8 cellular contexts compared by ENCODE assay signal in the genomic region with DNA sequence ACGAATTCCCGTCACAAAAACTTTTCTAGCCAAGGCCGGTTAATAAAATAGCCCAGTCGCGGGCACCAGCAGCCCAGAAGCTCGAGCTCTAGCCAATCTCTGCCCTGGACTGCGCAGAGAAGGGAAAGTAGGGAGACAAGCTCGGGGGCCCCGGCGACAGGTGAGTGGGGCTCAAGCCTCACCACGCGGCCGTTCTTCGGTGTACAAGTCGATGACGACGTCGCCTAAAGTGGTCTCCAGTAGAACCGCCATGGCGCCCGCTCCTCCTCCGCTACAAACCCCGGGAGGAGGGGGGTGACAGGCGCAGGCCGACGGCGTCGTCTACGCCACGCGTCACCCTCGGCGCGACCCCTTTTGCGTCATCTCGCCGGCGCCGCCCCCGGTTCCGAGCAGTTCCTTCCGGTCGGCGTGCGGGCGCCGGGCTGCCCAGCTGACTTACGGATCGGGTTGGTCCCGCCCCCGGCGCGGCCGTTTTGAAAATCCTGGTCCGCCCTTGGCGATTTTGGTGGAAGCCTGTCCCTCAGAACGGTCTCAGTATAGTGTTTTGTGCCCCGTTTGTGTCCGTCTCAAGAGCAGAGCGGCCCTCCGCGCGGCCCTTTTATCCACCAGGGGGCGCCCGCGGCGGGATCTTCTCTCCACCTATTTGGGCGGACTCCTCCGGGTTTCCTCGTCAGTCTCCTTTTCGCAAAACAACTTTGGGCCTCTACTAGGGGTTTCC. TPM values are rescaled to one million over a fixed set of nuclear protein-coding genes. Genes with fewer than 3 reads are reported as not detected.
A peak's percentile ranks its signal among the peaks of the same experiment; 100 is the strongest.
DNase-seq lines count a peak whose midpoint lies in the region; ATAC-seq and TF ChIP-seq lines count a peak whose summit lies in the region.

A gene with protein sequence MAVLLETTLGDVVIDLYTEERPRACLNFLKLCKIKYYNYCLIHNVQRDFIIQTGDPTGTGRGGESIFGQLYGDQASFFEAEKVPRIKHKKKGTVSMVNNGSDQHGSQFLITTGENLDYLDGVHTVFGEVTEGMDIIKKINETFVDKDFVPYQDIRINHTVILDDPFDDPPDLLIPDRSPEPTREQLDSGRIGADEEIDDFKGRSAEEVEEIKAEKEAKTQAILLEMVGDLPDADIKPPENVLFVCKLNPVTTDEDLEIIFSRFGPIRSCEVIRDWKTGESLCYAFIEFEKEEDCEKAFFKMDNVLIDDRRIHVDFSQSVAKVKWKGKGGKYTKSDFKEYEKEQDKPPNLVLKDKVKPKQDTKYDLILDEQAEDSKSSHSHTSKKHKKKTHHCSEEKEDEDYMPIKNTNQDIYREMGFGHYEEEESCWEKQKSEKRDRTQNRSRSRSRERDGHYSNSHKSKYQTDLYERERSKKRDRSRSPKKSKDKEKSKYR (minus strand): TSS at position 290 of the 718 bp plus-strand sequence. CDS start 38 bp downstream, at position 252.

- H3K36me3 Mint-ChIP-seq in activated B cell treated with CpG ODN at 0.5 μM for 24 hours (ENCODE audit: low read depth): peaks cover 19% of the 10 kb centered on the region

- peak; percentile 84 for TF ChIP-seq CTCF in AG09309 (IDR thresholded peaks at IDR 0.05; ENCODE audit: control insufficient read depth, insufficient read depth, low read depth, low read length, missing control alignments)
- peak; percentile 77 for TF ChIP-seq CTCF in activated B cell treated with CpG ODN at 0.5 μM for 24 hours (IDR thresholded peaks at IDR 0.05)

- H3K4me1 Mint-ChIP-seq in activated B cell treated with CpG ODN at 0.5 μM for 24 hours: peaks cover 37% of the 10 kb centered on the region

- intact Hi-C loops in activated B cell treated with CpG ODN at 0.5 μM for 24 hours (cut with micrococcal nuclease): loop anchor here (1.0 to 10.0 kb wide), 10 partner anchors 20 to 791 kb away; a partner anchor contains a TSS

- DNase-seq in AG09309 (ENCODE audit: low read depth) (peak; percentile 74), NCI-H226 (peak; percentile 92), activated B cell treated with CpG ODN at 0.5 μM for 24 hours (peak; percentile 98), caudate nucleus (lab: John Stamatoyannopoulos, UW) (peak in 60 of 61 donors; percentile 24 to 96 (median 90)), inferior parietal cortex (ENCODE audit: extremely low spot score) (peak; percentile 96)
- DNase-seq in stimulated activated CD4-positive, alpha-beta T cell treated with anti-CD3 and anti-CD28 coated beads, Interleukin-12 subunit alpha, Interleukin-12 subunit beta, amount 100 ng/mL, for 24 hours (ENCODE audit: low read depth in 2 of 2): peak; percentile 92 to 95

- peak within 1 kb of the TSS; percentile 92 for H3K27ac ChIP-seq in caudate nucleus (ENCODE audit: low read depth, low read length)

- no peaks in the 10 kb centered on the region for H3K27me3 Mint-ChIP-seq in activated B cell treated with CpG ODN at 0.5 μM for 24 hours

- ATAC-seq in GM18907 (IDR thresholded peaks at IDR 0.05; ENCODE audit: unreplicated experiment) (peak; percentile 90), HG03159 (IDR thresholded peaks at IDR 0.05; ENCODE audit: unreplicated experiment) (peak; percentile 87), activated B cell treated with CpG ODN at 0.5 μM for 24 hours (ENCODE audit: low read depth) (peak; percentile 88)

- POLR2A ChIA-PET in activated B cell treated with CpG ODN at 0.5 μM for 24 hours (lab: Charles Lee): interaction anchor here (0.6 to 4.6 kb wide), 18 partner anchors 9 to 1220 kb away, joined by 3 to 27 read pairs (median 4); a partner anchor contains a TSS

- no peaks in the 10 kb centered on the region for H3K9me3 Mint-ChIP-seq in activated B cell treated with CpG ODN at 0.5 μM for 24 hours

- peak within 1 kb of the TSS; percentile 96 for H3K27ac Mint-ChIP-seq in activated B cell treated with CpG ODN at 0.5 μM for 24 hours

- H3K4me3 ChIP-seq in AG09309 (ENCODE audit: control insufficient read depth, low read depth, low read length): peak within 1 kb of the TSS; percentile 72

- CTCF ChIA-PET in activated B cell treated with CpG ODN at 0.5 μM for 24 hours (lab: Charles Lee): interaction anchor here (0.7 to 1.2 kb wide), 4 partner anchors 19 to 825 kb away, joined by 3 to 10 read pairs (median 3); no protein-coding TSS in a partner anchor

- peak within 1 kb of the TSS; percentile 95 for H3K4me3 Mint-ChIP-seq in activated B cell treated with CpG ODN at 0.5 μM for 24 hours

RNA-seq across cellular contexts. Expression of the gene that starts here (rescaled TPM):
- 20.9 and 24.0 TPM in 2 replicates for total RNA-seq in activated B cell treated with CpG ODN at 0.5 μM for 24 hours

Comparison
In these comparisons a context has a peak if more than half of its experiments do, and no peak if none do; other contexts are left out.
1. Peak in every context shown above with its lines: DNase-seq, ATAC-seq, H3K4me3 ChIP-seq and H3K27ac ChIP-seq.